In genomic region chr6:67265996-67266768, GRCh38 we compare ENCODE assay signal across 25 cellular contexts.
DNase-seq lines count a peak whose midpoint lies in the region; ATAC-seq, FAIRE-seq and TF ChIP-seq lines count a peak whose summit lies in the region.
"Had no signal": no experiment of that assay in that cellular context is flagged by ENCODE, and none has a peak within 500 bp of the region (broad histone marks: within the 10 kb centered on the region; RNA-seq: fewer than 3 reads in every experiment).

No MANE protein-coding gene starts in this region.

- no peak for TF ChIP-seq RAD21 in H1 (IDR thresholded peaks at IDR 0.05 in 1 of 2, conservative IDR thresholded peaks at IDR 0.05 in 1 of 2; ENCODE audit: low read depth in 2 of 2, low read length in 2 of 2)

- H3K18ac ChIP-seq in H1 (ENCODE audit: extremely low read depth, low read length) = no peak overlapping the region

- no peak overlapping the region for H2AK5ac ChIP-seq in H1 (ENCODE audit: low read depth, low read length)

- no TSS peak for BruUV-seq in Caco-2 (replicated peaks; lab: Mats Ljungman, UMichigan)

- H3K9me3 ChIP-seq in Caco-2 = no peaks in the 10 kb centered on the region
- no peaks in the 10 kb centered on the region for H3K9me3 ChIP-seq in H1 (ENCODE audit: insufficient read depth in 2 of 2, low read depth in 1 of 2, low read length in 1 of 2)

- H2AFZ ChIP-seq in H1 (ENCODE audit: low read length) = no peak overlapping the region

- H2BK12ac ChIP-seq in H1 (ENCODE audit: low read depth, low read length) = no peak overlapping the region

- TF ChIP-seq POLR2A in H1 (IDR thresholded peaks at IDR 0.05; ENCODE audit: control extremely low read depth in 1 of 2, low read depth in 2 of 2, low read length in 2 of 2) = no peak

- no peaks in the 10 kb centered on the region for H3K36me3 ChIP-seq in Caco-2 (ENCODE audit: control insufficient read depth, insufficient read depth, low read length)
- no peaks in the 10 kb centered on the region for H3K36me3 ChIP-seq in H1 (ENCODE audit: control insufficient read depth in 2 of 4, insufficient read depth in 4 of 4, low read length in 3 of 4)

- H3K23me2 ChIP-seq in H1 (ENCODE audit: low read depth, low read length) = no peaks in the 10 kb centered on the region

- H4K8ac ChIP-seq in H1 (ENCODE audit: extremely low read depth, insufficient read depth, low read length) = peak overlapping the region; percentile 51; the same call in 1 of the 2 replicates

- H4K91ac ChIP-seq in H1 (replicated peaks; ENCODE audit: insufficient read length, low read length) = no peak overlapping the region

- FAIRE-seq in H1 (lab: Jason Lieb, UNC) = no peak
- FAIRE-seq: A204.1, D721Med had no signal

- 88% methylated on average over 17 of the region's 17 CpGs; no CpG with 5 or more reads in 1 of the 2 experiments for WGBS in H1 (ENCODE audit: extremely low coverage in 1 of 2, insufficient coverage in 1 of 2, insufficient read length in 1 of 2, insufficient replicate concordance in 2 of 2, low coverage in 1 of 2, low lambda C conversion rate in 2 of 2, missing lambda C conversion rate in 1 of 2), 2 experiments

- no peaks in the 10 kb centered on the region for H3K79me1 ChIP-seq in H1 (ENCODE audit: low read depth, low read length)

- H2BK15ac ChIP-seq in H1 (ENCODE audit: low read length) = no peak overlapping the region

- peak overlapping the region; percentile 32 for H3K27ac Mint-ChIP-seq in Caco-2 (ENCODE audit: unreplicated experiment)
- H3K27ac Mint-ChIP-seq: CD8-positive, alpha-beta memory T cell; H9; HFFc6 had no signal

- no peak overlapping the region for H3K9ac ChIP-seq in H1 (replicated peaks in 1 of 4; ENCODE audit: extremely low read depth in 1 of 4, low read depth in 3 of 4, low read length in 3 of 4)

- H3K9me3 Mint-ChIP-seq in Caco-2 (ENCODE audit: unreplicated experiment) = peaks cover 15% of the 10 kb centered on the region

- DNase-seq in Caco-2 (peak; percentile 17 to 39), NCI-H82 treated with DMSO at 0.1 percent for 48 hours (lab: John Stamatoyannopoulos, UW; ENCODE audit: unreplicated experiment) (peak; percentile 55), H1 (ENCODE audit: low read depth in 1 of 2, low spot score in 2 of 2) (no peak), myocyte (ENCODE audit: low read depth) (peak; percentile 3), NCI-H1105 (lab: John Stamatoyannopoulos, UW) (no peak)
- DNase-seq in activated T-cell treated with anti-CD3 and anti-CD28 coated beads, Interleukin-2, amount 50 U/mL, for 1 hour = no peak
- DNase-seq: CD8-positive, alpha-beta memory T cell; DMS53; GDM1; H9; HFFc6; KG1; NCI-H1105 treated with DMSO at 0.1 percent for 48 hours; NCI-H2081 treated with DMSO at 0.1 percent for 48 hours; NCI-H2171 treated with DMSO at 0.1 percent for 48 hours; NCI-H526 treated with DMSO at 0.1 percent for 48 hours; SIG-M5 had no signal

- TF ChIP-seq EP300 in H1 (IDR thresholded peaks at IDR 0.05; ENCODE audit: borderline replicate concordance in 1 of 2, low read depth in 2 of 2, low read length in 2 of 2) = no peak

- CTCF ChIA-PET in Caco-2 (lab: Charles Lee) = no interaction called here
- CTCF ChIA-PET in H1 (lab: Charles Lee; ENCODE audit: partially characterized antibody) = no interaction called here

- POLR2A ChIA-PET in Caco-2 (lab: Charles Lee) (no interaction called here), H1 (lab: Charles Lee; ENCODE audit: partially characterized antibody) (no interaction called here)

- ATAC-seq in HG03342 (IDR thresholded peaks at IDR 0.05; ENCODE audit: unreplicated experiment) = no peak
- no peak for ATAC-seq in HG02852 (IDR thresholded peaks at IDR 0.05; ENCODE audit: unreplicated experiment)
- ATAC-seq: Panc1, SK-N-SH treated with all-trans-retinoic acid at 6 μM for 48 hours had no signal

- H3K4me3 Mint-ChIP-seq in Caco-2 (ENCODE audit: unreplicated experiment) = no peak overlapping the region
- H3K4me3 Mint-ChIP-seq: CD8-positive, alpha-beta memory T cell; H9; HFFc6 had no signal

- H3K27me3 ChIP-seq in Caco-2 (replicated peaks; ENCODE audit: control insufficient read depth, insufficient read depth, low read length) (no peaks in the 10 kb centered on the region), H1 (replicated peaks in 1 of 4; ENCODE audit: control insufficient read depth in 3 of 4, extremely low read depth in 1 of 4, insufficient read depth in 3 of 4, low read length in 3 of 4) (no peaks in the 10 kb centered on the region)

- H3K27ac ChIP-seq in H1 (ENCODE audit: low read depth, low read length) = no peak overlapping the region
- H3K27ac ChIP-seq: C4-2B, HL-60 had no signal

- H3K23ac ChIP-seq in H1 (ENCODE audit: insufficient read length) = no peak overlapping the region

- H3K4me2 ChIP-seq in H1 (ENCODE audit: insufficient read depth in 1 of 2, low read depth in 2 of 2, low read length in 2 of 2) = no peak overlapping the region

- H3K4me3 ChIP-seq in Caco-2 (ENCODE audit: low read depth, low read length) = no peak overlapping the region
- no peak overlapping the region for H3K4me3 ChIP-seq in H1 (ENCODE audit: extremely low read depth in 1 of 4, insufficient read depth in 2 of 4, low read depth in 3 of 4, low read length in 4 of 4)

- no peak overlapping the region for H2BK120ac ChIP-seq in H1 (replicated peaks; ENCODE audit: low read depth, low read length)

- H4K5ac ChIP-seq in H1 (ENCODE audit: insufficient read length, low read depth, low read length) = no peak overlapping the region

- H3K56ac ChIP-seq in H1 (replicated peaks; ENCODE audit: insufficient read length, low read depth, low read length) = no peak overlapping the region

- H3K36me3 Mint-ChIP-seq in Caco-2 (ENCODE audit: insufficient read depth, unreplicated experiment) = no peaks in the 10 kb centered on the region
- H3K36me3 Mint-ChIP-seq: CD8-positive, alpha-beta memory T cell had no signal

- no peaks in the 10 kb centered on the region for H4K20me1 ChIP-seq in H1 (replicated peaks in 1 of 2; ENCODE audit: control insufficient read depth in 1 of 2, insufficient read depth in 2 of 2, low read length in 2 of 2)

- H3K79me2 ChIP-seq in H1 (ENCODE audit: control insufficient read depth in 1 of 2, insufficient read depth in 2 of 2, low read length in 2 of 2) = no peaks in the 10 kb centered on the region

- no peak overlapping the region for H3K4ac ChIP-seq in H1 (replicated peaks; ENCODE audit: insufficient read length, low read depth, low read length)

- no peaks in the 10 kb centered on the region for H3K27me3 Mint-ChIP-seq in Caco-2 (ENCODE audit: insufficient read depth, unreplicated experiment)
- H3K27me3 Mint-ChIP-seq: CD8-positive, alpha-beta memory T cell had no signal

- no peak overlapping the region for H2BK20ac ChIP-seq in H1 (ENCODE audit: low read length)

- H3K4me1 ChIP-seq in Caco-2 = peaks cover 8% of the 10 kb centered on the region; the same call in 1 of the 2 replicates
- no peaks in the 10 kb centered on the region for H3K4me1 ChIP-seq in H1 (replicated peaks in 1 of 4; ENCODE audit: control insufficient read depth in 3 of 4, insufficient read depth in 4 of 4, low read length in 3 of 4)

- intact Hi-C loops in Caco-2 (cut with micrococcal nuclease; ENCODE audit: unreplicated experiment) = no loop called here

- no peak overlapping the region for H2BK5ac ChIP-seq in H1 (ENCODE audit: low read depth, low read length)

- TF ChIP-seq CTCF in Caco-2 (IDR thresholded peaks at IDR 0.05; ENCODE audit: insufficient read depth in 1 of 2, low read depth in 1 of 2, low read length in 1 of 2, severe bottlenecking in 1 of 2, unreplicated experiment in 1 of 2) (no peak), H1 (IDR thresholded peaks at IDR 0.05; ENCODE audit: control extremely low read depth in 1 of 3, insufficient read depth in 1 of 3, low read depth in 1 of 3, low read length in 3 of 3) (no peak)

- no peaks in the 10 kb centered on the region for H3K4me1 Mint-ChIP-seq in Caco-2 (ENCODE audit: low read depth, unreplicated experiment)
- H3K4me1 Mint-ChIP-seq: CD8-positive, alpha-beta memory T cell had no signal

- H3K14ac ChIP-seq in H1 (ENCODE audit: insufficient read length) = no peak overlapping the region

TF ChIP-seq in H1, 55 proteins besides CTCF, POLR2A, EP300 and RAD21:
- TF ChIP-seq CHD1 (IDR thresholded peaks at IDR 0.05; ENCODE audit: low read depth, low read length) (no peak), CBX8 (IDR thresholded peaks at IDR 0.05; ENCODE audit: borderline replicate concordance, low read depth, low read length) (no peak), RNF2 (IDR thresholded peaks at IDR 0.05; ENCODE audit: borderline replicate concordance, low read depth, low read length, missing control alignments, poor library complexity, severe bottlenecking) (no peak), BACH1 (IDR thresholded peaks at IDR 0.05; ENCODE audit: low read length) (no peak), CEBPB (IDR thresholded peaks at IDR 0.05; ENCODE audit: low read depth, low read length) (no peak), PHF8 (conservative IDR thresholded peaks at IDR 0.05; ENCODE audit: low read depth, low read length) (no peak), SAP30 (IDR thresholded peaks at IDR 0.05; ENCODE audit: insufficient read depth, insufficient replicate concordance, low read length) (no peak)
TF ChIP-seq in H1: peak in this region for 0.

Comparison
In these comparisons a context has a peak if more than half of its experiments do, and no peak if none do; other contexts are left out.
1. DNase-seq: peak in Caco-2 (2 of 2), NCI-H82 treated with DMSO at 0.1 percent for 48 hours (single experiment) and myocyte (single experiment); none in H1 (0 of 2), NCI-H1105 (single experiment) and activated T-cell treated with anti-CD3 and anti-CD28 coated beads, Interleukin-2, amount 50 U/mL, for 1 hour (single experiment).